In the genomic region with DNA sequence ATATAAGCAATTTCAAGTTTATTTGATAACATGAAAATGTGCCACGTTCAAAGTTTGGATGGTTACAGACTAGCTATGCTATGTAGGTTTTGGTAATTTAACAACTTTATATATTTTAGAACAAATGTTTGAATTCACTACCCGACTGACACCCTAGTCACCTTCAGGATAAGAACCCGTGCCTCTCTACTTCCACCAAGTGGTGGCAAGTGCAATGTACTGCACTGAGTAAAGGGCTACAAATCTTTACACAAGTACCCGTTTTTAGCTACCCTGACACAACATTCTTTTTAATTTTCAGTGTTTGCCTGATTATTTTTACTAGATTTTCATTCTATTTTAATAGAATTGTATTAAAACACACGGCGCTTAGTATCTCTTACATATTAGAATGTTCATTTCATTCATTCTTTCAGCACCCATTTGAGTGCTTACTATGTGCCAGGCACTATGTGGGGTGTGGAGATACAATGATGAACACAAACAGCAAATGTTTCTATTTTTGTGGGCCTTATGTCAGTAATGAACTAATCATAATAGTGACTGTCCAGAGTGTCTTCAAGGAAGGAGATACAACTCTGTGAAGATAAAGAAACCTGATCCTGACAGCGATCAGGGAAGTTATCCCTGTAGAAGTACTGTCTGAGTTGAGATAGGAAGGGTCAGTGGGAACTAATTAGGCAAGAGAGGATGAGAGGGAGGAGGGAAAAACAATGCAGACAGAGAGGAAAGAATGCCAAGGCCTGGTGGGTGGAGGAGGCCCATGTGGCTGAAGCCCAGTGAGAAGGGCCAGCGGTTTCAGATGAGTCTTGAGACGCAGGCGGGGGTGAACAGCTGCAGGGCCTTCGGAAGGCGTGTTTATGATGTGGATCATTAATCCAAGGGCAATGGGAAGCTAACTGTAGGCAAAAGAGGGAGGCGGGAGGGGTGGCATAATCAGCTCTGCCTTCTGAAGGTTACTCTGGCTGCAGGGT, we compare ENCODE assay signal across 8 cellular contexts. TPM values are rescaled to one million over a fixed set of nuclear protein-coding genes. Genes with fewer than 3 reads are reported as not detected.
DNase-seq lines count a peak whose midpoint lies in the region; ATAC-seq and TF ChIP-seq lines count a peak whose summit lies in the region.

No MANE protein-coding gene starts in this region.

- H3K4me2 ChIP-seq in hepatocyte, result no peak overlapping the region

- H3K27ac ChIP-seq in hepatocyte, result no peak overlapping the region
- H3K27ac ChIP-seq in suprapubic skin, result no peak overlapping the region

- peak; percentile 13 for DNase-seq in activated T-cell treated with anti-CD3 and anti-CD28 coated beads for 1 hour (ENCODE audit: low read depth)
- no peak for DNase-seq in activated T-cell treated with anti-CD3 and anti-CD28 coated beads, Interleukin-2, amount 50 U/mL, for 24 hours
- peak; percentile 71 for DNase-seq in NCI-H69 (lab: John Stamatoyannopoulos, UW)
- DNase-seq in activated T-helper 1 cell treated with Interleukin-2 at 50 U/mL for 16 hours (ENCODE audit: low read depth), result peak; percentile 5
- DNase-seq in hepatocyte (ENCODE audit: low spot score), result peak; percentile 62
- DNase-seq in stimulated activated CD8-positive, alpha-beta memory T cell treated with anti-CD3 and anti-CD28 coated beads, Interleukin-4, amount 100 ng/mL, for 48 hours, result peak; percentile 31
- DNase-seq in suprapubic skin (ENCODE audit: low spot score in 2 of 2), result no peak

- peaks cover 4% of the 10 kb centered on the region for H3K36me3 Mint-ChIP-seq in activated T-cell treated with anti-CD3 and anti-CD28 coated beads, Interleukin-2, amount 50 U/mL, for 24 hours (ENCODE audit: low read depth)

- no peaks in the 10 kb centered on the region for H3K36me3 ChIP-seq in hepatocyte (replicated peaks; ENCODE audit: insufficient read depth, low read depth)
- H3K36me3 ChIP-seq in suprapubic skin, result no peaks in the 10 kb centered on the region

- H3K27me3 ChIP-seq in hepatocyte, result no peaks in the 10 kb centered on the region
- no peaks in the 10 kb centered on the region for H3K27me3 ChIP-seq in suprapubic skin

- TF ChIP-seq CTCF in hepatocyte (IDR thresholded peaks at IDR 0.05; ENCODE audit: poor library complexity) (peak; percentile 63), suprapubic skin (IDR thresholded peaks at IDR 0.05) (peak in 1 of 2 donors; percentile 66)

- no peak for TF ChIP-seq EP300 in suprapubic skin (IDR thresholded peaks at IDR 0.05)

- ATAC-seq in HG02870 (IDR thresholded peaks at IDR 0.05; ENCODE audit: unreplicated experiment), result peak; percentile 30

- H3K4me3 ChIP-seq in hepatocyte (no peak overlapping the region), suprapubic skin (no peak overlapping the region)

- no peaks in the 10 kb centered on the region for H3K9me2 ChIP-seq in hepatocyte (replicated peaks; ENCODE audit: insufficient read depth)

- H3K4me3 Mint-ChIP-seq in activated T-cell treated with anti-CD3 and anti-CD28 coated beads, Interleukin-2, amount 50 U/mL, for 24 hours, result no peak overlapping the region

- H3K79me2 ChIP-seq in hepatocyte, result no peaks in the 10 kb centered on the region

- TF ChIP-seq POLR2A in suprapubic skin (IDR thresholded peaks at IDR 0.05), result no peak

- 48% methylated on average over 13 of the region's 13 CpGs for WGBS in hepatocyte (ENCODE audit: low lambda C conversion rate, missing lambda C conversion rate)
- 51% methylated on average over 13 of the region's 13 CpGs for WGBS in suprapubic skin

- H3K4me1 Mint-ChIP-seq in activated T-cell treated with anti-CD3 and anti-CD28 coated beads, Interleukin-2, amount 50 U/mL, for 24 hours (ENCODE audit: low read depth), result peaks cover 16% of the 10 kb centered on the region

- H2AFZ ChIP-seq in hepatocyte, result no peak overlapping the region

- H4K20me1 ChIP-seq in hepatocyte (ENCODE audit: insufficient read depth, poor library complexity, severe bottlenecking), result no peaks in the 10 kb centered on the region

- peaks cover 20% of the 10 kb centered on the region for H3K27me3 Mint-ChIP-seq in activated T-cell treated with anti-CD3 and anti-CD28 coated beads, Interleukin-2, amount 50 U/mL, for 24 hours

- H3K9me3 ChIP-seq in hepatocyte (ENCODE audit: low read depth) (no peaks in the 10 kb centered on the region), suprapubic skin (no peaks in the 10 kb centered on the region)

- no peak overlapping the region for H3K27ac Mint-ChIP-seq in activated T-cell treated with anti-CD3 and anti-CD28 coated beads, Interleukin-2, amount 50 U/mL, for 24 hours

- H3K4me1 ChIP-seq in hepatocyte (ENCODE audit: insufficient read depth), result peaks cover 5% of the 10 kb centered on the region
- peaks cover 19% of the 10 kb centered on the region for H3K4me1 ChIP-seq in suprapubic skin

- H3K9me3 Mint-ChIP-seq in activated T-cell treated with anti-CD3 and anti-CD28 coated beads, Interleukin-2, amount 50 U/mL, for 24 hours, result no peaks in the 10 kb centered on the region

RNA-seq across cellular contexts. Expression of a gene that starts 3.8 kb away (rescaled TPM):
- 0.37 and 0.72 TPM in 2 replicates for total RNA-seq in hepatocyte
- polyA plus RNA-seq in hepatocyte, result 1.8 and 2.4 TPM in 2 replicates
- total RNA-seq in suprapubic skin, result 1 to 10 TPM in 1 of 4 donors, under 1 TPM in 2, not detected in 1; 0.72 to 1.2 (median 0.72) TPM

RNA-seq across cellular contexts. Expression of a gene that starts 10.0 kb away (rescaled TPM):
- total RNA-seq in hepatocyte (1.8 and 7.7 TPM in 2 replicates), suprapubic skin (1 to 10 TPM in 1 of 4 donors, under 1 TPM in 2, not detected in 1; 0.64 to 1.3 (median 0.68) TPM)
- polyA plus RNA-seq in hepatocyte, result 2.5 and 2.8 TPM in 2 replicates

Comparison
In these comparisons a context has a peak if more than half of its experiments do, and no peak if none do; other contexts are left out.
1. DNase-seq: peak in activated T-cell treated with anti-CD3 and anti-CD28 coated beads for 1 hour (single experiment), NCI-H69 (single experiment), activated T-helper 1 cell treated with Interleukin-2 at 50 U/mL for 16 hours (single experiment), hepatocyte (single experiment) and stimulated activated CD8-positive, alpha-beta memory T cell treated with anti-CD3 and anti-CD28 coated beads, Interleukin-4, amount 100 ng/mL, for 48 hours (single experiment); none in activated T-cell treated with anti-CD3 and anti-CD28 coated beads, Interleukin-2, amount 50 U/mL, for 24 hours (single experiment) and suprapubic skin (0 of 2).